In genomic region chr12:26435005-26435404, GRCh38 we compare ENCODE assay signal across 28 cellular contexts.
"Had no signal": no experiment of that assay in that cellular context is flagged by ENCODE, and none has a peak within 500 bp of the region (broad histone marks: within the 10 kb centered on the region; RNA-seq: fewer than 3 reads in every experiment).

No MANE protein-coding gene starts in this region.

- H3K27ac Mint-ChIP-seq: activated CD4-positive, alpha-beta T cell treated with anti-CD3 and anti-CD28 coated beads for 36 hours; activated CD8-positive, alpha-beta memory T cell treated with anti-CD3 and anti-CD28 coated beads, Interleukin-2, amount 10 ng/mL, durations not matched to agents 7 days and 5 days; activated CD8-positive, alpha-beta T cell treated with anti-CD3 and anti-CD28 coated beads, Interleukin-2, amount 10 ng/mL, durations not matched to agents 7 days and 5 days; activated naive CD4-positive, alpha-beta T cell treated with anti-CD3 and anti-CD28 coated beads, Interleukin-2, amount 50 U/mL, for 72 hours; activated T-cell treated with anti-CD3 and anti-CD28 coated beads, Interleukin-2, amount 50 U/mL, for 72 hours; naive thymus-derived CD8-positive, alpha-beta T cell; T-helper 17 cell had no signal

- DNase-seq: activated CD4-positive, alpha-beta T cell treated with anti-CD3 and anti-CD28 coated beads for 36 hours; activated CD4-positive, CD25-positive, alpha-beta regulatory T cell; activated CD8-positive, alpha-beta memory T cell treated with anti-CD3 and anti-CD28 coated beads, Interleukin-2, amount 10 ng/mL, durations not matched to agents 7 days and 5 days; activated CD8-positive, alpha-beta T cell treated with anti-CD3 and anti-CD28 coated beads, Interleukin-2, amount 10 ng/mL, durations not matched to agents 7 days and 5 days; activated naive CD4-positive, alpha-beta T cell; activated T-cell treated with anti-CD3 and anti-CD28 coated beads for 4 hours; effector CD4-positive, alpha-beta T cell; heart left ventricle; left ventricle myocardium superior; retina; sigmoid colon; stimulated activated CD4-positive, alpha-beta T cell treated with anti-CD3 and anti-CD28 coated beads, Interleukin-4, amount 100 ng/mL, for 4 hours; stimulated activated CD8-positive, alpha-beta memory T cell treated with anti-CD3 and anti-CD28 coated beads, Interleukin-4, amount 100 ng/mL, for 48 hours; stimulated activated naive CD4-positive, alpha-beta T cell; T-helper 17 cell; tibial artery; upper lobe of right lung had no signal

- H3K4me1 ChIP-seq: foreskin keratinocyte, heart left ventricle, prostate gland, sigmoid colon, suprapubic skin, tibial artery, upper lobe of right lung had no signal

- H3K9me3 Mint-ChIP-seq: activated naive CD4-positive, alpha-beta T cell treated with anti-CD3 and anti-CD28 coated beads, Interleukin-2, amount 50 U/mL, for 72 hours; activated T-cell treated with anti-CD3 and anti-CD28 coated beads, Interleukin-2, amount 50 U/mL, for 72 hours; central memory CD8-positive, alpha-beta T cell; naive thymus-derived CD8-positive, alpha-beta T cell; neural crest cell had no signal

- H3K36me3 ChIP-seq: pancreas, prostate gland had no signal

- H3K4me3 Mint-ChIP-seq: activated CD4-positive, alpha-beta T cell treated with anti-CD3 and anti-CD28 coated beads for 36 hours; activated CD8-positive, alpha-beta memory T cell treated with anti-CD3 and anti-CD28 coated beads, Interleukin-2, amount 10 ng/mL, durations not matched to agents 7 days and 5 days; activated CD8-positive, alpha-beta T cell treated with anti-CD3 and anti-CD28 coated beads, Interleukin-2, amount 10 ng/mL, durations not matched to agents 7 days and 5 days; activated T-cell treated with anti-CD3 and anti-CD28 coated beads, Interleukin-2, amount 50 U/mL, for 72 hours; central memory CD8-positive, alpha-beta T cell; naive thymus-derived CD8-positive, alpha-beta T cell; neural crest cell; T-helper 17 cell had no signal

- ATAC-seq: activated CD8-positive, alpha-beta T cell treated with anti-CD3 and anti-CD28 coated beads, Interleukin-2, amount 10 ng/mL, durations not matched to agents 7 days and 5 days; naive thymus-derived CD8-positive, alpha-beta T cell; T-helper 17 cell had no signal

- H3K4me1 Mint-ChIP-seq: activated CD4-positive, alpha-beta T cell treated with anti-CD3 and anti-CD28 coated beads for 36 hours; activated CD8-positive, alpha-beta memory T cell treated with anti-CD3 and anti-CD28 coated beads, Interleukin-2, amount 10 ng/mL, durations not matched to agents 7 days and 5 days; central memory CD8-positive, alpha-beta T cell; naive thymus-derived CD8-positive, alpha-beta T cell; neural crest cell; T-helper 17 cell had no signal

- H3K27me3 Mint-ChIP-seq: activated CD4-positive, alpha-beta T cell treated with anti-CD3 and anti-CD28 coated beads for 36 hours; activated CD8-positive, alpha-beta memory T cell treated with anti-CD3 and anti-CD28 coated beads, Interleukin-2, amount 10 ng/mL, durations not matched to agents 7 days and 5 days; central memory CD8-positive, alpha-beta T cell; naive thymus-derived CD8-positive, alpha-beta T cell; T-helper 17 cell had no signal

- H3K27me3 ChIP-seq: esophagus muscularis mucosa, foreskin keratinocyte, heart left ventricle, pancreas, sigmoid colon, suprapubic skin, tibial artery, upper lobe of right lung had no signal

- H3K4me3 ChIP-seq: esophagus muscularis mucosa, heart left ventricle, pancreas, prostate gland, sigmoid colon, smooth muscle cell, suprapubic skin, tibial artery, upper lobe of right lung had no signal

- H3K4me2 ChIP-seq: smooth muscle cell had no signal

- H3K9me3 ChIP-seq: esophagus muscularis mucosa, heart left ventricle, pancreas, prostate gland, sigmoid colon, suprapubic skin, tibial artery, upper lobe of right lung had no signal

- H3K36me3 Mint-ChIP-seq: activated CD8-positive, alpha-beta memory T cell treated with anti-CD3 and anti-CD28 coated beads, Interleukin-2, amount 10 ng/mL, durations not matched to agents 7 days and 5 days had no signal

- H3K27ac ChIP-seq: esophagus muscularis mucosa, foreskin keratinocyte, heart left ventricle, pancreas, prostate gland, sigmoid colon, suprapubic skin, tibial artery, upper lobe of right lung had no signal
